Comparison of ENCODE assay signal across 1 cellular context in the genomic region with DNA sequence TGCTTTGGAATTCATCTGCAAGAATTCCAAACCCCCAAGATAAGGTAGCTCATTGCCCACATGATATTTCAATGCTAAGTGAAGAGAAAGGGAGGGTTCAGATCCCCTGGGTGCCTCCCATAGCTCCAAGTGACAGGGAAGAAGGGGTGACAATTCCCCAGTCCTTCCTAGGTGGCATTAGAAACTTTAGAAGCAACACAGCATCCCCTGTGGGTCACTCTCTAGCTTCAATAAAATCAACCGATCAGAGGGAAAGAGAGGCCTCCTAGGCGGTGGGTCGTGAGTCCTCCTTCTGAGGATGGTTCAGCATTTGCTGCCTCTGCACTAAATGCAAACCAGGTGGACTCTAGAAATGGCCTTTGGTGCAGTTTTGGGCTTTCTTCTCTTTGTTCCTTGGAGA.
TF ChIP-seq lines count a peak whose summit lies in the region.

No MANE protein-coding gene starts in this region.

TF ChIP-seq in GM23338, 12 proteins besides CTCF, POLR2A, EP300 and RAD21 (continued from another document):
- TF ChIP-seq, protein P1, sequence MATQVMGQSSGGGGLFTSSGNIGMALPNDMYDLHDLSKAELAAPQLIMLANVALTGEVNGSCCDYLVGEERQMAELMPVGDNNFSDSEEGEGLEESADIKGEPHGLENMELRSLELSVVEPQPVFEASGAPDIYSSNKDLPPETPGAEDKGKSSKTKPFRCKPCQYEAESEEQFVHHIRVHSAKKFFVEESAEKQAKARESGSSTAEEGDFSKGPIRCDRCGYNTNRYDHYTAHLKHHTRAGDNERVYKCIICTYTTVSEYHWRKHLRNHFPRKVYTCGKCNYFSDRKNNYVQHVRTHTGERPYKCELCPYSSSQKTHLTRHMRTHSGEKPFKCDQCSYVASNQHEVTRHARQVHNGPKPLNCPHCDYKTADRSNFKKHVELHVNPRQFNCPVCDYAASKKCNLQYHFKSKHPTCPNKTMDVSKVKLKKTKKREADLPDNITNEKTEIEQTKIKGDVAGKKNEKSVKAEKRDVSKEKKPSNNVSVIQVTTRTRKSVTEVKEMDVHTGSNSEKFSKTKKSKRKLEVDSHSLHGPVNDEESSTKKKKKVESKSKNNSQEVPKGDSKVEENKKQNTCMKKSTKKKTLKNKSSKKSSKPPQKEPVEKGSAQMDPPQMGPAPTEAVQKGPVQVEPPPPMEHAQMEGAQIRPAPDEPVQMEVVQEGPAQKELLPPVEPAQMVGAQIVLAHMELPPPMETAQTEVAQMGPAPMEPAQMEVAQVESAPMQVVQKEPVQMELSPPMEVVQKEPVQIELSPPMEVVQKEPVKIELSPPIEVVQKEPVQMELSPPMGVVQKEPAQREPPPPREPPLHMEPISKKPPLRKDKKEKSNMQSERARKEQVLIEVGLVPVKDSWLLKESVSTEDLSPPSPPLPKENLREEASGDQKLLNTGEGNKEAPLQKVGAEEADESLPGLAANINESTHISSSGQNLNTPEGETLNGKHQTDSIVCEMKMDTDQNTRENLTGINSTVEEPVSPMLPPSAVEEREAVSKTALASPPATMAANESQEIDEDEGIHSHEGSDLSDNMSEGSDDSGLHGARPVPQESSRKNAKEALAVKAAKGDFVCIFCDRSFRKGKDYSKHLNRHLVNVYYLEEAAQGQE (IDR thresholded peaks at IDR 0.05; ENCODE audit: unreplicated experiment) = no peak
- no peak for TF ChIP-seq EZH2 (IDR thresholded peaks at IDR 0.05; ENCODE audit: low read depth, unreplicated experiment)
- no peak for TF ChIP-seq EZH2phosphoT487 (IDR thresholded peaks at IDR 0.05; ENCODE audit: unreplicated experiment)
- TF ChIP-seq, protein P2, sequence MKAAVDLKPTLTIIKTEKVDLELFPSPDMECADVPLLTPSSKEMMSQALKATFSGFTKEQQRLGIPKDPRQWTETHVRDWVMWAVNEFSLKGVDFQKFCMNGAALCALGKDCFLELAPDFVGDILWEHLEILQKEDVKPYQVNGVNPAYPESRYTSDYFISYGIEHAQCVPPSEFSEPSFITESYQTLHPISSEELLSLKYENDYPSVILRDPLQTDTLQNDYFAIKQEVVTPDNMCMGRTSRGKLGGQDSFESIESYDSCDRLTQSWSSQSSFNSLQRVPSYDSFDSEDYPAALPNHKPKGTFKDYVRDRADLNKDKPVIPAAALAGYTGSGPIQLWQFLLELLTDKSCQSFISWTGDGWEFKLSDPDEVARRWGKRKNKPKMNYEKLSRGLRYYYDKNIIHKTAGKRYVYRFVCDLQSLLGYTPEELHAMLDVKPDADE (IDR thresholded peaks at IDR 0.05) = no peak
- no peak for TF ChIP-seq ZNF331 (CRISPR knock-in tag; IDR thresholded peaks at IDR 0.05; ENCODE audit: low read depth)
- no peak for TF ChIP-seq NANOG (IDR thresholded peaks at IDR 0.05; ENCODE audit: borderline replicate concordance)
- TF ChIP-seq JUNB (IDR thresholded peaks at IDR 0.05; ENCODE audit: unreplicated experiment) = no peak
- no peak for TF ChIP-seq CREB1 (CRISPR knock-in tag; IDR thresholded peaks at IDR 0.05; ENCODE audit: low read depth)
- TF ChIP-seq STAT1 (IDR thresholded peaks at IDR 0.05; ENCODE audit: unreplicated experiment) = no peak
- TF ChIP-seq POLR2AphosphoS5 (IDR thresholded peaks at IDR 0.05; ENCODE audit: low read depth) = no peak
